Comparison of ENCODE assay signal across 14 cellular contexts in the genomic region with DNA sequence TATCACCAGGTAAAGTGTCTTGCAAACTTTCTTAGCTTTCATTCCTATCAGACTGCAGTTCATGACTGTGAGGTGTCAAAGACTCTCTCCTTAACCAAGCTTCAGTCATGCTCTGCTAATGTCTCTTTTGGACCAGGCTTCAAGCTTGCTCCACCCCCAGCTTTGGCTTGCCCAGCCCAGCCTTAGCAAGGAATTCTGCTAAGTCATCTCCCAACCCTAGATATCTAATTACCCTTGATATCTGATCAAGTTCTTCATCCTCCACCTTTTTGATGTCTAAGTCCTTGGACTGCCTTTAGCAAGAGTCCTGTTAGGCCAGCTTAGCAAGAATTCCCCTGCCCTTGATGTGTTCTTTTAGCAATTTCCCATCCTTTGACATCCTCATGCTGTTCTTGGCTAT.
A peak's percentile ranks its signal among the peaks of the same experiment; 100 is the strongest.
DNase-seq lines count a peak whose midpoint lies in the region; ATAC-seq, FAIRE-seq and TF ChIP-seq lines count a peak whose summit lies in the region.
"Had no signal": no experiment of that assay in that cellular context is flagged by ENCODE, and none has a peak within 500 bp of the region (broad histone marks: within the 10 kb centered on the region; RNA-seq: fewer than 3 reads in every experiment).

No MANE protein-coding gene starts in this region.

- peaks cover 16% of the 10 kb centered on the region for H3K4me1 Mint-ChIP-seq in HFFc6 (ENCODE audit: low read depth)

- in situ Hi-C loops in HepG2 (cut with HindIII; ENCODE audit: extremely low pct_ligation_motif_present, low pct_unique_long_range_greater_than_20kb), result no loop called here

- no peak overlapping the region for H3K4me2 ChIP-seq in hepatocyte
- H3K4me2 ChIP-seq in HepG2 (ENCODE audit: low read depth, low read length), result no peak overlapping the region
- H3K4me2 ChIP-seq: BLaER1 had no signal

- no peaks in the 10 kb centered on the region for H3K9me2 ChIP-seq in hepatocyte (replicated peaks; ENCODE audit: insufficient read depth)

- POLR2A ChIA-PET in HepG2 (lab: Yijun Ruan, JAX), result no interaction called here

- no peak for ATAC-seq in HG03439 (IDR thresholded peaks at IDR 0.05; ENCODE audit: unreplicated experiment)
- no peak for ATAC-seq in HepG2

- no peak for TF ChIP-seq EP300 in HepG2 (IDR thresholded peaks at IDR 0.05; ENCODE audit: low read depth in 2 of 2, low read length in 2 of 2)
- TF ChIP-seq EP300 in HepG2 (CRISPR knock-in tag; IDR thresholded peaks at IDR 0.05; ENCODE audit: borderline replicate concordance), result no peak

- H3K27me3 ChIP-seq in adipocyte (replicated peaks; ENCODE audit: control insufficient read depth, insufficient read depth, low read length) (no peaks in the 10 kb centered on the region), hepatocyte (no peaks in the 10 kb centered on the region), HepG2 (ENCODE audit: control insufficient read depth in 1 of 2, insufficient read depth in 2 of 2, low read length in 2 of 2) (no peaks in the 10 kb centered on the region)
- H3K27me3 ChIP-seq: BLaER1, right atrium auricular region had no signal

- peaks cover 3% of the 10 kb centered on the region; the same call in 1 of the 2 replicates for H3K9me3 Mint-ChIP-seq in HFFc6

- H3K79me2 ChIP-seq in hepatocyte, result peaks cover 20% of the 10 kb centered on the region
- H3K79me2 ChIP-seq in HepG2 (ENCODE audit: insufficient read depth, low read length), result no peaks in the 10 kb centered on the region

- DNase-seq in AG10803 (ENCODE audit: low read depth) (peak; percentile 34), HFFc6 (peak; percentile 50), adipocyte (ENCODE audit: low read depth) (peak; percentile 51), hepatocyte (ENCODE audit: low spot score) (no peak), retina (no peak), HepG2 (ENCODE audit: low spot score) (no peak), NCI-H748 (lab: John Stamatoyannopoulos, UW; ENCODE audit: unreplicated experiment) (no peak)
- DNase-seq: activated T-cell treated with anti-CD3 and anti-CD28 coated beads, Interleukin-2, amount 50 U/mL, for 1 hour; aorta had no signal

- CTCF ChIA-PET in HepG2 (lab: Yijun Ruan, JAX; ENCODE audit: low intra/inter-chr PET ratio, low total read pairs), result no interaction called here

- no peak overlapping the region; the same call in 1 of the 2 replicates for H3K4me3 Mint-ChIP-seq in HFFc6

- no peaks in the 10 kb centered on the region for H3K36me3 Mint-ChIP-seq in HFFc6 (ENCODE audit: low read depth)

- H3K27ac ChIP-seq in hepatocyte, result peak overlapping the region; percentile 33
- H3K27ac ChIP-seq in HepG2 (ENCODE audit: extremely low read length, insufficient read depth, low read length), result no peak overlapping the region
- H3K27ac ChIP-seq: BLaER1, HL-60, right atrium auricular region had no signal

- TF ChIP-seq CTCF in AG10803 (conservative IDR thresholded peaks at IDR 0.05; ENCODE audit: low read length) (no peak), HFFc6 (IDR thresholded peaks at IDR 0.05) (no peak), hepatocyte (IDR thresholded peaks at IDR 0.05; ENCODE audit: poor library complexity) (no peak), HepG2 (CRISPR knock-in tag; IDR thresholded peaks at IDR 0.05) (no peak)

- H3K4me1 ChIP-seq in adipocyte (ENCODE audit: control insufficient read depth, insufficient read depth, low read length) (peaks cover 6% of the 10 kb centered on the region), hepatocyte (ENCODE audit: insufficient read depth) (peaks cover 7% of the 10 kb centered on the region), HepG2 (ENCODE audit: insufficient read depth, low read length) (no peaks in the 10 kb centered on the region)
- H3K4me1 ChIP-seq: BLaER1 had no signal

- H3K27ac Mint-ChIP-seq in HFFc6, result peak overlapping the region; percentile 78

- TF ChIP-seq POLR2A in HepG2 (IDR thresholded peaks at IDR 0.05; ENCODE audit: insufficient read depth in 1 of 2, low read depth in 2 of 2, low read length in 2 of 2), result no peak

- intact Hi-C loops in HepG2 (cut with micrococcal nuclease; ENCODE audit: unreplicated experiment), result no loop called here

- H4K20me1 ChIP-seq in hepatocyte (ENCODE audit: insufficient read depth, poor library complexity, severe bottlenecking) (no peaks in the 10 kb centered on the region), HepG2 (ENCODE audit: insufficient read depth, low read length) (no peaks in the 10 kb centered on the region)
- H4K20me1 ChIP-seq: BLaER1 had no signal

- no peak overlapping the region for H2AFZ ChIP-seq in hepatocyte
- H2AFZ ChIP-seq in HepG2 (ENCODE audit: low read length), result no peak overlapping the region

- H3K36me3 ChIP-seq in adipocyte (ENCODE audit: control insufficient read depth, insufficient read depth, low read length, severe bottlenecking), result no peaks in the 10 kb centered on the region
- no peaks in the 10 kb centered on the region for H3K36me3 ChIP-seq in hepatocyte (replicated peaks; ENCODE audit: insufficient read depth, low read depth)
- H3K36me3 ChIP-seq in HepG2 (replicated peaks in 1 of 2; ENCODE audit: control insufficient read depth in 1 of 2, insufficient read depth in 2 of 2, low read length in 2 of 2), result no peaks in the 10 kb centered on the region
- H3K36me3 ChIP-seq: right atrium auricular region had no signal

- no peak for TF ChIP-seq RAD21 in HepG2 (CRISPR knock-in tag; IDR thresholded peaks at IDR 0.05)

- H3K4me3 ChIP-seq in AG10803 (ENCODE audit: low read length) (no peak overlapping the region), adipocyte (ENCODE audit: low read length) (no peak overlapping the region), hepatocyte (no peak overlapping the region), HepG2 (replicated peaks in 1 of 3; ENCODE audit: insufficient read depth in 1 of 3, low read depth in 2 of 3, low read length in 3 of 3) (no peak overlapping the region)
- H3K4me3 ChIP-seq: BLaER1, right atrium auricular region had no signal

- FAIRE-seq in HepG2 (lab: Jason Lieb, UNC), result no peak
- FAIRE-seq: endothelial cell of umbilical vein had no signal

- H3K9ac ChIP-seq in adipocyte (ENCODE audit: low read length), result no peak overlapping the region
- no peak overlapping the region for H3K9ac ChIP-seq in HepG2 (ENCODE audit: insufficient read depth, low read depth, low read length)
- H3K9ac ChIP-seq: BLaER1 had no signal

- no peaks in the 10 kb centered on the region; the same call in 1 of the 2 replicates for H3K27me3 Mint-ChIP-seq in HFFc6 (ENCODE audit: insufficient read depth)

- no peaks in the 10 kb centered on the region for H3K9me3 ChIP-seq in adipocyte (ENCODE audit: control insufficient read depth, low read length)
- H3K9me3 ChIP-seq in hepatocyte (ENCODE audit: low read depth), result no peaks in the 10 kb centered on the region
- no peaks in the 10 kb centered on the region for H3K9me3 ChIP-seq in HepG2 (ENCODE audit: low read length)
- H3K9me3 ChIP-seq: right atrium auricular region had no signal

- BruUV-seq in HepG2 (replicated peaks; lab: Mats Ljungman, UMichigan), result no TSS peak

TF ChIP-seq in HepG2, 621 proteins besides CTCF, POLR2A, EP300 and RAD21:
- TF ChIP-seq ZNF792 (CRISPR knock-in tag; IDR thresholded peaks at IDR 0.05) (no peak), EEA1 (CRISPR knock-in tag; IDR thresholded peaks at IDR 0.05; ENCODE audit: borderline replicate concordance) (no peak), SIX4 (CRISPR knock-in tag; IDR thresholded peaks at IDR 0.05) (no peak), ZBTB8A (CRISPR knock-in tag; IDR thresholded peaks at IDR 0.05; ENCODE audit: borderline replicate concordance, low read depth) (no peak), GATAD1 (CRISPR knock-in tag; IDR thresholded peaks at IDR 0.05) (no peak)

Comparison
In these comparisons a context has a peak if more than half of its experiments do, and no peak if none do; other contexts are left out.
1. DNase-seq: peak in AG10803 (single experiment), HFFc6 (single experiment) and adipocyte (single experiment); none in hepatocyte (single experiment), retina (single experiment), HepG2 (single experiment) and NCI-H748 (single experiment).